ENCODE assay signal across 8 cellular contexts in the genomic region with DNA sequence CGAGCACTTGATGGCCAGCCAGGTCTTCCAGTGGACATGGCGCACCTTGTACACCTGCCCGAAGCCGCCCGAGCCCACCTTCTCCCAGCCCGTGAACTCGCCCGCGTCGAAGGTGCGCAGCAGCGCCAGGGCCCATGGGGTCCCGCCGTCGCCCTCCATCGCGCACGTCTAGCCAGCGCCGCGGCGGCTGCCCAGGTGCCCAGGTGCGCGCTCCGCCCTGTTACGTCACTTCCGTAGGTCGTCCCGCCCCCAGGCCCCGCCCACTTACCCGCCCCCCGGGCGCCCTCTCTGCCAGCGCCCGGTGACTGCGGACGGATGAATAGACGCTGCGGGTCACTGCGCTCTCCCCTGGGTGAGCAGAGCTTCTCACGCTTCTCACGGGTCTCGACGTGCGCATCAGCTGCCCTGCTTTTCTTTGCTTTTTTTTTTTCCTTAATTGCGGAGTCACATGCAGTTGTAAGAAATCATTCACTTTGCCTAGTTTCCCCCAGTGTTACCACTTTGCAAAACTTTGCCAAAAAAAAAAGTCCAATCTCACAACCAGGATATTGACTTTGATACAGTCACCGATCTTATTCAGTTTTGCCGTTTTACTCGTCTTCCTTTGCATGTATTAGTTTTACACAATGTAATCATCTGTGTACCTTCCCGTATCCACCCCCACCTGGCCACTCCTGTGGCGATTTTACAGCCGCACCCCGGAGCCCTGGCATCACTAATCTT. TPM values are rescaled to one million over a fixed set of nuclear protein-coding genes. Genes with fewer than 3 reads are reported as not detected.
DNase-seq lines count a peak whose midpoint lies in the region; ATAC-seq and TF ChIP-seq lines count a peak whose summit lies in the region.

Gene RIPK4, minus strand, starts transcription at position 170 of the 723 bp plus-strand sequence. Its CDS starts 11 bp downstream, at position 159.

- no peak for TF ChIP-seq POLR2A in gastroesophageal sphincter (IDR thresholded peaks at IDR 0.05)

- peak within 1 kb of the TSS; percentile 75 for H3K4me3 Mint-ChIP-seq in activated T-cell treated with anti-CD3 and anti-CD28 coated beads, Interleukin-2, amount 50 U/mL, for 24 hours

- H3K9me3 Mint-ChIP-seq in activated T-cell treated with anti-CD3 and anti-CD28 coated beads, Interleukin-2, amount 50 U/mL, for 24 hours, result no peaks in the 10 kb centered on the region

- H3K4me1 Mint-ChIP-seq in activated T-cell treated with anti-CD3 and anti-CD28 coated beads, Interleukin-2, amount 50 U/mL, for 24 hours (ENCODE audit: low read depth), result peaks cover 24% of the 10 kb centered on the region

- H3K27me3 ChIP-seq in gastroesophageal sphincter (peaks cover 100% of the 10 kb centered on the region), psoas muscle (ENCODE audit: insufficient read depth in 3 of 3, low read length in 2 of 3) (peaks cover 0 to 96% (median 29%) of the 10 kb centered on the region in 3 donors)

- H3K36me3 ChIP-seq in gastroesophageal sphincter, result no peaks in the 10 kb centered on the region
- H3K36me3 ChIP-seq in psoas muscle (ENCODE audit: insufficient read depth in 1 of 2, low read depth in 1 of 2), result no peaks in the 10 kb centered on the region

- DNase-seq in ACHN, result peak; percentile 85
- peak; percentile 89 for DNase-seq in NCI-H526 treated with DMSO at 0.1 percent for 48 hours (lab: John Stamatoyannopoulos, UW)
- DNase-seq in activated T-cell treated with anti-CD3 and anti-CD28 coated beads, Interleukin-2, amount 50 U/mL, for 24 hours, result peak; percentile 74
- no peak for DNase-seq in psoas muscle
- DNase-seq in globus pallidus (ENCODE audit: low spot score), result no peak

- intact Hi-C loops in psoas muscle (cut with DNase I), result no loop called here

- in situ Hi-C loops in ACHN (cut with HindIII; ENCODE audit: low pct_ligation_motif_present, low pct_unique_long_range_greater_than_20kb, low sequenced_read_pairs), result loop anchor here (25.0 kb wide), 1 partner anchor 155 kb away; no protein-coding TSS in a partner anchor

- TF ChIP-seq EP300 in gastroesophageal sphincter (IDR thresholded peaks at IDR 0.05), result no peak

- peak; percentile 46 for ATAC-seq in GM21737 (IDR thresholded peaks at IDR 0.05; ENCODE audit: unreplicated experiment)
- no peak for ATAC-seq in gastroesophageal sphincter
- no peak for ATAC-seq in psoas muscle
- ATAC-seq in GM18517 (IDR thresholded peaks at IDR 0.05; ENCODE audit: unreplicated experiment), result no peak

- H3K27me3 Mint-ChIP-seq in activated T-cell treated with anti-CD3 and anti-CD28 coated beads, Interleukin-2, amount 50 U/mL, for 24 hours, result peaks cover 88% of the 10 kb centered on the region

- H3K36me3 Mint-ChIP-seq in activated T-cell treated with anti-CD3 and anti-CD28 coated beads, Interleukin-2, amount 50 U/mL, for 24 hours (ENCODE audit: low read depth), result no peaks in the 10 kb centered on the region

- 6 to 7% methylated on average over 11 to 20 of the region's 53 CpGs for WGBS in gastroesophageal sphincter (ENCODE audit: low coverage in 1 of 2), 2 donors
- WGBS in psoas muscle, 3 donors, result 5 to 9% (median 8%) methylated on average over 45 to 53 of the region's 53 CpGs

- peak within 1 kb of the TSS in 3 of 4 donors; percentile 41 to 67 (median 66) for H3K27ac ChIP-seq in gastroesophageal sphincter
- no peak within 1 kb of the TSS for H3K27ac ChIP-seq in psoas muscle

- H3K9me3 ChIP-seq in gastroesophageal sphincter (no peaks in the 10 kb centered on the region), psoas muscle (no peaks in the 10 kb centered on the region)

- TF ChIP-seq CTCF in gastroesophageal sphincter (IDR thresholded peaks at IDR 0.05) (no peak), psoas muscle (IDR thresholded peaks at IDR 0.05) (no peak)

- H3K4me3 ChIP-seq in gastroesophageal sphincter, result peak within 1 kb of the TSS in 1 of 2 donors; percentile 44
- peak within 1 kb of the TSS; percentile 25 for H3K4me3 ChIP-seq in psoas muscle

- H3K27ac Mint-ChIP-seq in activated T-cell treated with anti-CD3 and anti-CD28 coated beads, Interleukin-2, amount 50 U/mL, for 24 hours, result peak within 1 kb of the TSS; percentile 52

- H3K4me1 ChIP-seq in gastroesophageal sphincter, result peaks cover 0 to 35% (median 14%) of the 10 kb centered on the region in 3 donors
- peaks cover 3% of the 10 kb centered on the region for H3K4me1 ChIP-seq in psoas muscle

RNA-seq across cellular contexts. Expression of gene RIPK4, which starts in this region (rescaled TPM):
- total RNA-seq in gastroesophageal sphincter, result 1 to 10 TPM in 2 of 4 donors, under 1 TPM in 2; 0.40 to 5.8 (median 1.5) TPM
- total RNA-seq in psoas muscle, result not detected
- polyA plus RNA-seq in psoas muscle, result under 1 TPM in 1 of 3 donors, not detected in 2; 0.01 TPM

Comparison
In these comparisons a context has a peak if more than half of its experiments do, and no peak if none do; other contexts are left out.
1. DNase-seq: peak in ACHN (single experiment), NCI-H526 treated with DMSO at 0.1 percent for 48 hours (single experiment) and activated T-cell treated with anti-CD3 and anti-CD28 coated beads, Interleukin-2, amount 50 U/mL, for 24 hours (single experiment); none in psoas muscle (0 of 2) and globus pallidus (single experiment).